In the genomic region with DNA sequence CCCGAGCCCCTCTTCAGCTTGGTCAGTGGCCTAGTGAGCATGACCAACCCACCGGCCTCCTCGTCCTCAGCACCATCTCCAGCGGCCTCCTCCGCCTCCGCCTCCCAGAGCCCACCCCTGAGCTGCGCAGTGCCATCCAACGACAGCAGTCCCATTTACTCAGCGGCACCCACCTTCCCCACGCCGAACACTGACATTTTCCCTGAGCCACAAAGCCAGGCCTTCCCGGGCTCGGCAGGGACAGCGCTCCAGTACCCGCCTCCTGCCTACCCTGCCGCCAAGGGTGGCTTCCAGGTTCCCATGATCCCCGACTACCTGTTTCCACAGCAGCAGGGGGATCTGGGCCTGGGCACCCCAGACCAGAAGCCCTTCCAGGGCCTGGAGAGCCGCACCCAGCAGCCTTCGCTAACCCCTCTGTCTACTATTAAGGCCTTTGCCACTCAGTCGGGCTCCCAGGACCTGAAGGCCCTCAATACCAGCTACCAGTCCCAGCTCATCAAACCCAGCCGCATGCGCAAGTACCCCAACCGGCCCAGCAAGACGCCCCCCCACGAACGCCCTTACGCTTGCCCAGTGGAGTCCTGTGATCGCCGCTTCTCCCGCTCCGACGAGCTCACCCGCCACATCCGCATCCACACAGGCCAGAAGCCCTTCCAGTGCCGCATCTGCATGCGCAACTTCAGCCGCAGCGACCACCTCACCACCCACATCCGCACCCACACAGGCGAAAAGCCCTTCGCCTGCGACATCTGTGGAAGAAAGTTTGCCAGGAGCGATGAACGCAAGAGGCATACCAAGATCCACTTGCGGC, we compare ENCODE assay signal across 8 cellular contexts. TPM values are rescaled to one million over a fixed set of nuclear protein-coding genes. Genes with fewer than 3 reads are reported as not detected.
DNase-seq lines count a peak whose midpoint lies in the region; ATAC-seq lines count a peak whose summit lies in the region.

No MANE protein-coding gene starts in this region.

- H4K8ac ChIP-seq in neuronal stem cell (ENCODE audit: low read depth, low read length): no peak overlapping the region

- H3K27me3 Mint-ChIP-seq in CD4-positive, alpha-beta memory T cell: no peaks in the 10 kb centered on the region
- no peaks in the 10 kb centered on the region for H3K27me3 Mint-ChIP-seq in T-helper 17 cell

- H3K4me1 ChIP-seq in CD4-positive, alpha-beta memory T cell (ENCODE audit: insufficient read depth, low read length): peaks cover 31% of the 10 kb centered on the region
- H3K4me1 ChIP-seq in esophagus (ENCODE audit: control insufficient read depth in 2 of 2, insufficient read depth in 2 of 2, low read length in 1 of 2): peaks cover 0 to 20% of the 10 kb centered on the region in 2 donors
- peaks cover 15 to 30% of the 10 kb centered on the region in 2 donors for H3K4me1 ChIP-seq in neuronal stem cell (ENCODE audit: control insufficient read depth in 2 of 2, insufficient read depth in 1 of 2, low read depth in 1 of 2, low read length in 2 of 2)

- H3K4me1 Mint-ChIP-seq in CD4-positive, alpha-beta memory T cell: peaks cover 13 to 35% (median 24%) of the 10 kb centered on the region in 4 donors
- peaks cover 18% of the 10 kb centered on the region for H3K4me1 Mint-ChIP-seq in T-helper 17 cell

- peaks cover 3 to 10% of the 10 kb centered on the region in 2 donors for H3K36me3 Mint-ChIP-seq in CD4-positive, alpha-beta memory T cell
- peaks cover 2% of the 10 kb centered on the region for H3K36me3 Mint-ChIP-seq in T-helper 17 cell (ENCODE audit: low read depth)

- H2BK15ac ChIP-seq in neuronal stem cell (ENCODE audit: low read length): no peak overlapping the region

- peak overlapping the region in 1 of 2 donors; percentile 85 for H3K4me3 ChIP-seq in CD4-positive, alpha-beta memory T cell (ENCODE audit: low read length in 2 of 2)
- H3K4me3 ChIP-seq in esophagus (ENCODE audit: low read depth in 1 of 2, low read length in 2 of 2): peak overlapping the region; percentile 67 to 77
- peak overlapping the region; percentile 89 to 95 for H3K4me3 ChIP-seq in neuronal stem cell (ENCODE audit: low read length in 2 of 2)

- peak overlapping the region; percentile 27 to 90 (median 68) for H3K27ac Mint-ChIP-seq in CD4-positive, alpha-beta memory T cell
- H3K27ac Mint-ChIP-seq in T-helper 17 cell: peak overlapping the region; percentile 37

- no peaks in the 10 kb centered on the region for H3K9me3 ChIP-seq in CD4-positive, alpha-beta memory T cell (ENCODE audit: control insufficient read depth in 1 of 2, low read length in 2 of 2)
- H3K9me3 ChIP-seq in T-helper 17 cell (ENCODE audit: control insufficient read depth, low read length, poor library complexity, severe bottlenecking) (no peaks in the 10 kb centered on the region), esophagus (ENCODE audit: control insufficient read depth in 2 of 2, insufficient read depth in 1 of 2, low read depth in 1 of 2, low read length in 1 of 2) (no peaks in the 10 kb centered on the region), neuronal stem cell (replicated peaks in 1 of 2; ENCODE audit: control insufficient read depth in 2 of 2, insufficient read depth in 1 of 2, low read depth in 1 of 2, low read length in 2 of 2) (no peaks in the 10 kb centered on the region)

- no peak overlapping the region for H2BK120ac ChIP-seq in neuronal stem cell (ENCODE audit: low read depth, low read length)

- H3K27ac ChIP-seq in CD4-positive, alpha-beta memory T cell (ENCODE audit: low read depth, low read length): no peak overlapping the region
- peak overlapping the region in 1 of 2 donors; percentile 66 for H3K27ac ChIP-seq in esophagus (ENCODE audit: low read depth in 2 of 2, low read length in 1 of 2)
- no peak overlapping the region for H3K27ac ChIP-seq in neuronal stem cell (replicated peaks; ENCODE audit: low read length)

- intact Hi-C loops in CD4-positive, alpha-beta memory T cell (cut with micrococcal nuclease): no loop called here

- CTCF ChIA-PET in CD4-positive, alpha-beta memory T cell (lab: Charles Lee; ENCODE audit: partially characterized antibody): interaction anchor here (1.2 to 21.4 kb wide), 3 partner anchors 17 to 123 kb away, joined by 3 to 507 read pairs (median 46); no protein-coding TSS in a partner anchor

- 73 to 74% methylated on average over 45 of the region's 45 CpGs for WGBS in esophagus, 2 donors
- WGBS in neuronal stem cell (ENCODE audit: extremely low coverage in 2 of 2, insufficient read length in 2 of 2, insufficient replicate concordance in 1 of 2), 2 donors: no CpG with 5 or more reads among the region's 45 CpGs

- no peak for DNase-seq in CD4-positive, alpha-beta memory T cell
- DNase-seq in T-helper 17 cell: no peak
- DNase-seq in neuronal stem cell (ENCODE audit: low spot score): no peak
- DNase-seq in epidermal melanocyte (ENCODE audit: insufficient read length, low spot score): no peak
- DNase-seq in medulla oblongata (ENCODE audit: extremely low spot score): no peak
- no peak for DNase-seq in KG1 (lab: John Stamatoyannopoulos, UW)

- H2BK5ac ChIP-seq in neuronal stem cell (ENCODE audit: low read length): peak overlapping the region; percentile 11

- peak overlapping the region; percentile 21 for H3K23ac ChIP-seq in neuronal stem cell (ENCODE audit: low read depth, low read length, poor library complexity)

- H3K14ac ChIP-seq in neuronal stem cell (ENCODE audit: low read length): peak overlapping the region; percentile 31

- no peak overlapping the region for H3K18ac ChIP-seq in neuronal stem cell (ENCODE audit: low read length)

- no peak overlapping the region for H4K91ac ChIP-seq in neuronal stem cell (ENCODE audit: low read depth, low read length, poor library complexity)

- POLR2A ChIA-PET in CD4-positive, alpha-beta memory T cell (lab: Charles Lee; ENCODE audit: partially characterized antibody): interaction anchor here (2.2 to 4.7 kb wide), 2 partner anchors 23 to 76 kb away, joined by 11 to 55 read pairs; a partner anchor contains a TSS

- H3K4ac ChIP-seq in neuronal stem cell (ENCODE audit: low read length): no peak overlapping the region

- H3K9ac ChIP-seq in neuronal stem cell (ENCODE audit: low read depth, low read length, poor library complexity): peak overlapping the region; percentile 81

- no peak overlapping the region for H2AK5ac ChIP-seq in neuronal stem cell (ENCODE audit: low read depth, low read length)

- peak overlapping the region; percentile 79 to 92 (median 87) for H3K4me3 Mint-ChIP-seq in CD4-positive, alpha-beta memory T cell
- H3K4me3 Mint-ChIP-seq in T-helper 17 cell: peak overlapping the region; percentile 91

- no peaks in the 10 kb centered on the region for H3K36me3 ChIP-seq in CD4-positive, alpha-beta memory T cell (ENCODE audit: insufficient read depth, low read length)
- H3K36me3 ChIP-seq in esophagus (ENCODE audit: control insufficient read depth in 2 of 2, insufficient read depth in 2 of 2, low read length in 1 of 2) (peaks cover 0 to 10% of the 10 kb centered on the region in 2 donors), neuronal stem cell (replicated peaks in 1 of 2; ENCODE audit: control insufficient read depth in 2 of 2, insufficient read depth in 2 of 2, low read length in 2 of 2) (peaks cover 15 to 31% of the 10 kb centered on the region in 2 donors)

- no peak overlapping the region for H2BK12ac ChIP-seq in neuronal stem cell (ENCODE audit: low read length)

- peaks cover 0 to 4% (median 0%) of the 10 kb centered on the region in 8 donors for H3K9me3 Mint-ChIP-seq in CD4-positive, alpha-beta memory T cell

- peaks cover 13% of the 10 kb centered on the region for H3K79me1 ChIP-seq in neuronal stem cell (ENCODE audit: low read depth, low read length)

- no peak for ATAC-seq in T-helper 17 cell
- ATAC-seq in GM19328 (IDR thresholded peaks at IDR 0.05; ENCODE audit: unreplicated experiment): no peak

- no peaks in the 10 kb centered on the region for H3K27me3 ChIP-seq in CD4-positive, alpha-beta memory T cell (ENCODE audit: insufficient read depth, low read length)
- no peaks in the 10 kb centered on the region for H3K27me3 ChIP-seq in esophagus (ENCODE audit: control insufficient read depth in 1 of 2, insufficient read depth in 2 of 2, low read length in 2 of 2)
- H3K27me3 ChIP-seq in neuronal stem cell (ENCODE audit: control insufficient read depth in 3 of 3, insufficient read depth in 3 of 3, low read depth in 1 of 3, low read length in 3 of 3): peaks cover 0 to 17% (median 2%) of the 10 kb centered on the region in 3 experiments

- H2AFZ ChIP-seq in neuronal stem cell (ENCODE audit: low read length): peak overlapping the region; percentile 100

- peak overlapping the region; percentile 99 for H3K4me2 ChIP-seq in neuronal stem cell (ENCODE audit: insufficient read depth, low read length, poor library complexity, severe bottlenecking)

RNA-seq across cellular contexts. Expression of a gene that starts 1.8 kb away (rescaled TPM):
- total RNA-seq in CD4-positive, alpha-beta memory T cell: 1 to 10 TPM; 1.1 TPM
- polyA plus RNA-seq in CD4-positive, alpha-beta memory T cell: 1 to 10 TPM in 1 of 2 donors, not detected in 1; 1.4 TPM
- total RNA-seq in T-helper 17 cell: 10 to 100 TPM; 24.2 to 30.6 TPM
- polyA plus RNA-seq in esophagus: 10 to 100 TPM; 17.9 to 45.0 TPM
- polyA plus RNA-seq in neuronal stem cell (2013, experiment 1 of 2): 131 TPM
- polyA plus RNA-seq in neuronal stem cell (2013, experiment 2 of 2): 132 TPM

RNA-seq across cellular contexts. Expression of a gene that starts 28.2 kb away (rescaled TPM):
- total RNA-seq in CD4-positive, alpha-beta memory T cell: not detected
- polyA plus RNA-seq in CD4-positive, alpha-beta memory T cell: under 1 TPM in 1 of 2 donors, not detected in 1; 0.57 TPM
- total RNA-seq in T-helper 17 cell: under 1 TPM in 1 of 2 donors, not detected in 1; 0.40 TPM
- 1 to 10 TPM; 2.0 to 2.6 TPM for polyA plus RNA-seq in esophagus
- 65.9 TPM for polyA plus RNA-seq in neuronal stem cell (2013, experiment 1 of 2)
- 64.9 TPM for polyA plus RNA-seq in neuronal stem cell (2013, experiment 2 of 2)

Comparison
In these comparisons a context has a peak if more than half of its experiments do, and no peak if none do; other contexts are left out.
1. RNA of a gene that starts 1.8 kb away (total RNA-seq): 24.2 to 30.6 TPM in T-helper 17 cell; 1.1 TPM in CD4-positive, alpha-beta memory T cell; every median in the first group is over 10 times any median in the second.